In genomic region chr1:62271932-62272728, GRCh38 we compare ENCODE assay signal across 8 cellular contexts. TPM values are rescaled to one million over a fixed set of nuclear protein-coding genes. Genes with fewer than 3 reads are reported as not detected.
DNase-seq lines count a peak whose midpoint lies in the region; ATAC-seq lines count a peak whose summit lies in the region.

No MANE protein-coding gene starts in this region.

- CTCF ChIA-PET in activated CD4-positive, alpha-beta T cell treated with anti-CD3 and anti-CD28 coated beads for 36 hours (lab: Charles Lee), result interaction anchor here (0.8 kb wide), 1 partner anchor 16 kb away, joined by 3 read pairs; no protein-coding TSS in a partner anchor

- DNase-seq in COLO668 (lab: John Stamatoyannopoulos, UW; ENCODE audit: unreplicated experiment) (peak; percentile 35), germinal center (ENCODE audit: low spot score) (peak; percentile 47), NCI-H226 (no peak), 8988T (no peak)
- DNase-seq in activated CD4-positive, alpha-beta T cell treated with anti-CD3 and anti-CD28 coated beads for 36 hours, result peak; percentile 70

- H3K27ac Mint-ChIP-seq in activated CD4-positive, alpha-beta T cell treated with anti-CD3 and anti-CD28 coated beads for 36 hours, result peak overlapping the region; percentile 87

- H3K9me3 Mint-ChIP-seq in activated CD4-positive, alpha-beta T cell treated with anti-CD3 and anti-CD28 coated beads for 36 hours (ENCODE audit: low read depth), result no peaks in the 10 kb centered on the region

- POLR2A ChIA-PET in activated CD4-positive, alpha-beta T cell treated with anti-CD3 and anti-CD28 coated beads for 36 hours (lab: Charles Lee), result no interaction called here

- H3K36me3 Mint-ChIP-seq in activated CD4-positive, alpha-beta T cell treated with anti-CD3 and anti-CD28 coated beads for 36 hours (ENCODE audit: low read depth), result peaks cover 2% of the 10 kb centered on the region

- H3K27me3 Mint-ChIP-seq in activated CD4-positive, alpha-beta T cell treated with anti-CD3 and anti-CD28 coated beads for 36 hours, result no peaks in the 10 kb centered on the region

- peak; percentile 94 for ATAC-seq in GM19455 (IDR thresholded peaks at IDR 0.05; ENCODE audit: unreplicated experiment)
- peak; percentile 91 for ATAC-seq in HG03432 (IDR thresholded peaks at IDR 0.05; ENCODE audit: unreplicated experiment)
- ATAC-seq in activated CD4-positive, alpha-beta T cell treated with anti-CD3 and anti-CD28 coated beads for 36 hours, result peak; percentile 93
- no peak for ATAC-seq in esophagus mucosa

- peaks cover 23% of the 10 kb centered on the region for H3K4me1 Mint-ChIP-seq in activated CD4-positive, alpha-beta T cell treated with anti-CD3 and anti-CD28 coated beads for 36 hours

- H3K4me3 Mint-ChIP-seq in activated CD4-positive, alpha-beta T cell treated with anti-CD3 and anti-CD28 coated beads for 36 hours, result no peak overlapping the region

- intact Hi-C loops in activated CD4-positive, alpha-beta T cell treated with anti-CD3 and anti-CD28 coated beads for 36 hours (cut with DNase I, micrococcal nuclease), result no loop called here

RNA-seq across cellular contexts. Expression of gene KANK4, which starts 47.1 kb away (rescaled TPM):
- not detected for total RNA-seq in activated CD4-positive, alpha-beta T cell treated with anti-CD3 and anti-CD28 coated beads for 36 hours
- not detected for total RNA-seq in esophagus mucosa

Comparison
In these comparisons a context has a peak if more than half of its experiments do, and no peak if none do; other contexts are left out.
1. DNase-seq: peak in COLO668 (single experiment), activated CD4-positive, alpha-beta T cell treated with anti-CD3 and anti-CD28 coated beads for 36 hours (single experiment) and germinal center (single experiment); none in NCI-H226 (single experiment) and 8988T (single experiment).